Comparison of ENCODE assay signal across 22 cellular contexts in the genomic region with DNA sequence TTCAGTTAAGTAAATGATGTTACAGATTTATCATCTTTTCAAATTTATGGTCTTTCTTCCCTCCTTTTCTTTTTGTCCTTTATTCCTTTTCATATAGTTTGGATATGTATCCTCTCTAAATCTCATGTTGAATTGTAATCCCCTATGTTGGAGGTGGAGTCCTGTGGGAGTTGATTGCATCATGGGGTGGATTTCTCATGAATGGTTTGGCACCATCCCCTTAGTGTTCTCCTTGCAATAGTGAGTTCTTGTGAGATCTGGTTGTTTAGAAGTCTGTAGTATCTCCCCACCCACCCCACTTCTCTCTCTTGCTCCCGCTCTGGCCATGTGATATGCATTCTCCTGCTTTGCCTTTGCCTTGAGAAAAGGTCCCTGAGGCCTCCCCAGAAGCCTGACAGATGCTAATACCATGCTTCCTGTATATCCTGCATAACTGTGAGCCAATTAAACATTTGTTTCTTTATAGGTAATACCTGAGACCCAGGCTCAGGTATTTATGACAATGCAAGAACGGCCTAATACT.
A peak's percentile ranks its signal among the peaks of the same experiment; 100 is the strongest.
DNase-seq lines count a peak whose midpoint lies in the region; ATAC-seq, FAIRE-seq and TF ChIP-seq lines count a peak whose summit lies in the region.
"Had no signal": no experiment of that assay in that cellular context is flagged by ENCODE, and none has a peak within 500 bp of the region (broad histone marks: within the 10 kb centered on the region; RNA-seq: fewer than 3 reads in every experiment).

No MANE protein-coding gene starts in this region.

- H3K27ac ChIP-seq in mesenchymal stem cell (ENCODE audit: low read length, poor library complexity, severe bottlenecking) (no peak overlapping the region), kidney (ENCODE audit: low read depth in 2 of 2, low read length in 2 of 2) (no peak overlapping the region)

- no peak overlapping the region for H3K9ac ChIP-seq in mesenchymal stem cell (ENCODE audit: low read length)
- no peak overlapping the region for H3K9ac ChIP-seq in kidney (ENCODE audit: low read length in 2 of 2)

- FAIRE-seq in kidney (lab: Jason Lieb, UNC): no peak
- no peak for FAIRE-seq in GM12892 (lab: Jason Lieb, UNC)
- FAIRE-seq: GM19239, HTR-8/SVneo, RCC 7860 had no signal

- peak; percentile 35 for DNase-seq in AG10803 (ENCODE audit: low read depth)
- no peak for DNase-seq in WTC11 (ENCODE audit: low spot score)
- peak; percentile 81 for DNase-seq in fibroblast of mammary gland (ENCODE audit: low read depth)
- no peak for DNase-seq in mesenchymal stem cell
- DNase-seq in RPMI8226: no peak
- DNase-seq in kidney: no peak
- DNase-seq in stimulated activated CD8-positive, alpha-beta memory T cell treated with anti-CD3 and anti-CD28 coated beads, Interleukin-4, amount 100 ng/mL, for 48 hours: no peak
- no peak for DNase-seq in GM12892 (ENCODE audit: insufficient read length)
- DNase-seq: CD4-positive, alpha-beta T cell; GF-D8; H7; Karpas-422; MM.1S; NCI-H1092; NCI-H1436 treated with DMSO at 0.1 percent for 48 hours; NCI-H2029; NCI-H526; Right ventricle myocardium superior had no signal

- no peak overlapping the region for H3K4me3 ChIP-seq in AG10803 (ENCODE audit: low read length)
- H3K4me3 ChIP-seq in fibroblast of mammary gland (ENCODE audit: control insufficient read depth, low read depth, low read length): no peak overlapping the region
- H3K4me3 ChIP-seq in mesenchymal stem cell (ENCODE audit: insufficient read depth in 1 of 2, low read depth in 1 of 2, low read length in 2 of 2): no peak overlapping the region
- H3K4me3 ChIP-seq in kidney (ENCODE audit: low read length in 2 of 2): no peak overlapping the region

- ATAC-seq in WTC11: peak; percentile 75

- intact Hi-C loops in kidney (cut with DNase I): no loop called here

- CTCF ChIA-PET in WTC11 (lab: Charles Lee): interaction anchor here (1.3 kb wide), 1 partner anchor 399 kb away, joined by 4 read pairs; no protein-coding TSS in a partner anchor

- H3K4me3 Mint-ChIP-seq in WTC11: no peak overlapping the region
- H3K4me3 Mint-ChIP-seq: CD4-positive, alpha-beta T cell; IgD-negative memory B cell had no signal

- no peaks in the 10 kb centered on the region for H3K79me1 ChIP-seq in mesenchymal stem cell (replicated peaks; ENCODE audit: low read length, poor library complexity, severe bottlenecking)

- no peaks in the 10 kb centered on the region for H3K4me1 ChIP-seq in mesenchymal stem cell (ENCODE audit: control insufficient read depth, insufficient read depth, low read depth, low read length)
- no peaks in the 10 kb centered on the region for H3K4me1 ChIP-seq in kidney (ENCODE audit: control insufficient read depth in 1 of 2, insufficient read depth in 1 of 2, low read depth in 1 of 2, low read length in 2 of 2)

- no peak overlapping the region for H3K4me2 ChIP-seq in mesenchymal stem cell (ENCODE audit: low read length, poor library complexity, severe bottlenecking)

- no peak overlapping the region for H2BK15ac ChIP-seq in mesenchymal stem cell (ENCODE audit: low read depth, poor library complexity, severe bottlenecking)

- H3K9me3 Mint-ChIP-seq in WTC11: no peaks in the 10 kb centered on the region
- H3K9me3 Mint-ChIP-seq: CD4-positive, alpha-beta T cell; IgD-negative memory B cell had no signal

- no peak overlapping the region for H3K27ac Mint-ChIP-seq in WTC11
- H3K27ac Mint-ChIP-seq: CD4-positive, alpha-beta T cell; IgD-negative memory B cell had no signal

- no peak overlapping the region for H3K23ac ChIP-seq in mesenchymal stem cell (ENCODE audit: low read length in 2 of 2)

- peak overlapping the region in 1 of 2 experiments; percentile 60 for H3K14ac ChIP-seq in mesenchymal stem cell (ENCODE audit: low read length in 2 of 2)

- H3K4me1 Mint-ChIP-seq in WTC11: peaks cover 8% of the 10 kb centered on the region
- H3K4me1 Mint-ChIP-seq: IgD-negative memory B cell had no signal

- no peaks in the 10 kb centered on the region for H3K27me3 ChIP-seq in mesenchymal stem cell (ENCODE audit: control insufficient read depth in 1 of 2, insufficient read depth in 1 of 2, low read length in 2 of 2)

- WGBS in mesenchymal stem cell: no CpG with 5 or more reads among the region's 2 CpGs

- H2BK5ac ChIP-seq in mesenchymal stem cell (ENCODE audit: low read depth, low read length, poor library complexity, severe bottlenecking): no peak overlapping the region

- no peak overlapping the region for H3K18ac ChIP-seq in mesenchymal stem cell (ENCODE audit: low read depth in 1 of 2, low read length in 2 of 2)

- no peak overlapping the region for H4K91ac ChIP-seq in mesenchymal stem cell (ENCODE audit: low read length)

- H2AK5ac ChIP-seq in mesenchymal stem cell (ENCODE audit: low read length, severe bottlenecking): no peak overlapping the region

- POLR2A ChIA-PET in WTC11 (lab: Charles Lee): no interaction called here

- no peak overlapping the region for H2BK12ac ChIP-seq in mesenchymal stem cell (ENCODE audit: low read length in 2 of 2)

- H4K8ac ChIP-seq in mesenchymal stem cell (ENCODE audit: low read length): peak overlapping the region; percentile 6

- H2AFZ ChIP-seq in mesenchymal stem cell (ENCODE audit: low read depth, low read length): peak overlapping the region; percentile 42

- no peak for TF ChIP-seq CTCF in AG10803 (conservative IDR thresholded peaks at IDR 0.05; ENCODE audit: low read length)
- TF ChIP-seq CTCF in WTC11 (IDR thresholded peaks at IDR 0.05): no peak
- no peak for TF ChIP-seq CTCF in fibroblast of mammary gland (conservative IDR thresholded peaks at IDR 0.05; ENCODE audit: control insufficient read depth, insufficient read depth, low read depth, low read length)
- TF ChIP-seq CTCF in kidney (IDR thresholded peaks at IDR 0.05; ENCODE audit: borderline replicate concordance, extremely low read depth, insufficient read depth): no peak

- H3K27me3 Mint-ChIP-seq in WTC11 (ENCODE audit: low read depth): no peaks in the 10 kb centered on the region

- no peaks in the 10 kb centered on the region for H3K36me3 Mint-ChIP-seq in WTC11
- H3K36me3 Mint-ChIP-seq: IgD-negative memory B cell had no signal

- no peak for TF ChIP-seq POLR2A in GM12892 (IDR thresholded peaks at IDR 0.05; ENCODE audit: low read depth, low read length)

- H3K4ac ChIP-seq in mesenchymal stem cell (ENCODE audit: low read depth in 1 of 2, low read length in 2 of 2): no peak overlapping the region

- H2BK120ac ChIP-seq in mesenchymal stem cell (ENCODE audit: low read depth, low read length): no peak overlapping the region

- no peaks in the 10 kb centered on the region for H3K9me3 ChIP-seq in mesenchymal stem cell (ENCODE audit: control insufficient read depth, low read length)
- no peaks in the 10 kb centered on the region for H3K9me3 ChIP-seq in kidney (ENCODE audit: control insufficient read depth in 1 of 2, low read length in 2 of 2)

- no peaks in the 10 kb centered on the region for H3K36me3 ChIP-seq in mesenchymal stem cell (ENCODE audit: control insufficient read depth in 1 of 2, insufficient read depth in 2 of 2, low read depth in 1 of 2, low read length in 2 of 2)
- H3K36me3 ChIP-seq in kidney (ENCODE audit: control insufficient read depth in 1 of 2, insufficient read depth in 2 of 2, low read length in 2 of 2): no peaks in the 10 kb centered on the region

TF ChIP-seq in WTC11, 78 proteins besides CTCF, POLR2A, EP300 and RAD21:
- TF ChIP-seq TCF7 (CRISPR knock-in tag; IDR thresholded peaks at IDR 0.05; ENCODE audit: low read depth) (no peak), ZNF671 (CRISPR knock-in tag; IDR thresholded peaks at IDR 0.05) (no peak), ATF1 (CRISPR knock-in tag; IDR thresholded peaks at IDR 0.05) (no peak), TEAD4 (CRISPR knock-in tag; IDR thresholded peaks at IDR 0.05) (no peak), ZNF416 (CRISPR knock-in tag; IDR thresholded peaks at IDR 0.05) (no peak)
- TF ChIP-seq, protein P1, sequence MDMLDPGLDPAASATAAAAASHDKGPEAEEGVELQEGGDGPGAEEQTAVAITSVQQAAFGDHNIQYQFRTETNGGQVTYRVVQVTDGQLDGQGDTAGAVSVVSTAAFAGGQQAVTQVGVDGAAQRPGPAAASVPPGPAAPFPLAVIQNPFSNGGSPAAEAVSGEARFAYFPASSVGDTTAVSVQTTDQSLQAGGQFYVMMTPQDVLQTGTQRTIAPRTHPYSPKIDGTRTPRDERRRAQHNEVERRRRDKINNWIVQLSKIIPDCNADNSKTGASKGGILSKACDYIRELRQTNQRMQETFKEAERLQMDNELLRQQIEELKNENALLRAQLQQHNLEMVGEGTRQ (CRISPR knock-in tag; IDR thresholded peaks at IDR 0.05): no peak
- TF ChIP-seq, protein P2, sequence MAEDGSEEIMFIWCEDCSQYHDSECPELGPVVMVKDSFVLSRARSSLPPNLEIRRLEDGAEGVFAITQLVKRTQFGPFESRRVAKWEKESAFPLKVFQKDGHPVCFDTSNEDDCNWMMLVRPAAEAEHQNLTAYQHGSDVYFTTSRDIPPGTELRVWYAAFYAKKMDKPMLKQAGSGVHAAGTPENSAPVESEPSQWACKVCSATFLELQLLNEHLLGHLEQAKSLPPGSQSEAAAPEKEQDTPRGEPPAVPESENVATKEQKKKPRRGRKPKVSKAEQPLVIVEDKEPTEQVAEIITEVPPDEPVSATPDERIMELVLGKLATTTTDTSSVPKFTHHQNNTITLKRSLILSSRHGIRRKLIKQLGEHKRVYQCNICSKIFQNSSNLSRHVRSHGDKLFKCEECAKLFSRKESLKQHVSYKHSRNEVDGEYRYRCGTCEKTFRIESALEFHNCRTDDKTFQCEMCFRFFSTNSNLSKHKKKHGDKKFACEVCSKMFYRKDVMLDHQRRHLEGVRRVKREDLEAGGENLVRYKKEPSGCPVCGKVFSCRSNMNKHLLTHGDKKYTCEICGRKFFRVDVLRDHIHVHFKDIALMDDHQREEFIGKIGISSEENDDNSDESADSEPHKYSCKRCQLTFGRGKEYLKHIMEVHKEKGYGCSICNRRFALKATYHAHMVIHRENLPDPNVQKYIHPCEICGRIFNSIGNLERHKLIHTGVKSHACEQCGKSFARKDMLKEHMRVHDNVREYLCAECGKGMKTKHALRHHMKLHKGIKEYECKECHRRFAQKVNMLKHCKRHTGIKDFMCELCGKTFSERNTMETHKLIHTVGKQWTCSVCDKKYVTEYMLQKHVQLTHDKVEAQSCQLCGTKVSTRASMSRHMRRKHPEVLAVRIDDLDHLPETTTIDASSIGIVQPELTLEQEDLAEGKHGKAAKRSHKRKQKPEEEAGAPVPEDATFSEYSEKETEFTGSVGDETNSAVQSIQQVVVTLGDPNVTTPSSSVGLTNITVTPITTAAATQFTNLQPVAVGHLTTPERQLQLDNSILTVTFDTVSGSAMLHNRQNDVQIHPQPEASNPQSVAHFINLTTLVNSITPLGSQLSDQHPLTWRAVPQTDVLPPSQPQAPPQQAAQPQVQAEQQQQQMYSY (CRISPR knock-in tag; IDR thresholded peaks at IDR 0.05): no peak
TF ChIP-seq in WTC11: peak in this region for 0.

Comparison
In these comparisons a context has a peak if more than half of its experiments do, and no peak if none do; other contexts are left out.
1. DNase-seq: peak in AG10803 (single experiment) and fibroblast of mammary gland (single experiment); none in WTC11 (single experiment), mesenchymal stem cell (single experiment), RPMI8226 (single experiment), kidney (single experiment), stimulated activated CD8-positive, alpha-beta memory T cell treated with anti-CD3 and anti-CD28 coated beads, Interleukin-4, amount 100 ng/mL, for 48 hours (single experiment) and GM12892 (single experiment).